In the genomic region with DNA sequence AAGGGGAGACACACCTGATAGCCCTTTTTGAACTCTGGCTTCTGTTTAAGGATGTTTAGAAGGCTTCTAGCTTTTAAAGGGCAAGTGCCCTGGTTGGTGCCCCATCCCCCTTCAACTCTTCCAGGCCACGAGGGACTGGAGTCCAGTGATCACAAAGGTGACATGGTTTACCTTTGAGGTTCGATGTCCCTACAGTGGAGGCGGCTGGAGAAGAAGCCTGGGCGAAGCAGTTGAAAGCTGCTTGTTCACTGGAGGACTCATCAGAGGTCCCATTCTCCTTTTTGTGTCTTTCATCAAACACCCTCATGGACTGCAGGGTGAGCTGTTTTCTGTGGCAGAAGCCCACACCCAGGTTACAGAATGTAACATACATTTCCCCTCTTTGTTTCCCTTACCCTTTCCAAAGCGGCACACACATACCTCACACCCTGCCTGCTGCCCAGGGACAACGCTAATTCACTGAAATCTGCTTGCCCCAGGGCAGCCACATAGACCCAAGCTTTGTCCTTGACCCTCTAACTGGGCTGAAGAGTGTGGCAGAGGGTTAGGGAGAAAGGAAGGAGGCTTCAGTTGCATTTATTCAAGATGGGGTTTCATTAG, we compare ENCODE assay signal across 25 cellular contexts. TPM values are rescaled to one million over a fixed set of nuclear protein-coding genes. Genes with fewer than 3 reads are reported as not detected.
DNase-seq lines count a peak whose midpoint lies in the region; ATAC-seq and TF ChIP-seq lines count a peak whose summit lies in the region.
"Had no signal": no experiment of that assay in that cellular context is flagged by ENCODE, and none has a peak within 500 bp of the region (broad histone marks: within the 10 kb centered on the region; RNA-seq: fewer than 3 reads in every experiment).

No MANE protein-coding gene starts in this region.

- H3K9me3 Mint-ChIP-seq in neural crest cell = no peaks in the 10 kb centered on the region
- H3K9me3 Mint-ChIP-seq in activated T-helper 2 cell treated with anti-CD3 and anti-CD28 coated beads, Interferon-gamma antibody, Interleukin-2, Interleukin-4, amounts not matched to agents 10 μg/mL and 5 μg/mL and 100 μg/mL, durations not matched to agents 14 hours and 24 hours and 36 hours = no peaks in the 10 kb centered on the region
- H3K9me3 Mint-ChIP-seq: activated T-helper 1 cell treated with anti-CD3 and anti-CD28 coated beads, Interleukin-12 subunit alpha, Interleukin-12 subunit beta, Interleukin-2, Interleukin-4 antibody, amounts not matched to agents 30 ng/mL and 10 ng/mL and 1 ng/mL, durations not matched to agents 14 hours and 24 hours and 36 hours; central memory CD8-positive, alpha-beta T cell; stimulated activated effector memory CD8-positive, alpha-beta T cell treated with anti-CD3 and anti-CD28 coated beads, Interleukin-12 subunit alpha, Interleukin-12 subunit beta, amount 100 ng/mL, for 72 hours had no signal

- H3K4me1 ChIP-seq in IMR-90 (ENCODE audit: control insufficient read depth, insufficient read depth, low read length) (peaks cover 16% of the 10 kb centered on the region), transverse colon (no peaks in the 10 kb centered on the region)

- TF ChIP-seq POLR2A in IMR-90 (IDR thresholded peaks at IDR 0.05; ENCODE audit: low read depth, low read length) (no peak; the same call in 1 of the 2 replicates), erythroblast (IDR thresholded peaks at IDR 0.05; ENCODE audit: low read length) (no peak), transverse colon (IDR thresholded peaks at IDR 0.05) (no peak)

- H3K14ac ChIP-seq in IMR-90 (replicated peaks; ENCODE audit: low read depth, low read length) = peak overlapping the region; percentile 91

- TF ChIP-seq EP300 in transverse colon (IDR thresholded peaks at IDR 0.05; ENCODE audit: low read depth) = no peak

- H4K8ac ChIP-seq in IMR-90 (ENCODE audit: low read depth in 2 of 2, low read length in 2 of 2) = peak overlapping the region; percentile 68 to 72

- peak overlapping the region; percentile 90 for H2AK5ac ChIP-seq in IMR-90 (ENCODE audit: low read depth, low read length)

- H2AFZ ChIP-seq in IMR-90 (replicated peaks; ENCODE audit: low read length, poor library complexity) = peak overlapping the region; percentile 6

- H3K4me3 Mint-ChIP-seq in neural crest cell = peak overlapping the region; percentile 57
- no peak overlapping the region for H3K4me3 Mint-ChIP-seq in activated T-helper 2 cell treated with anti-CD3 and anti-CD28 coated beads, Interferon-gamma antibody, Interleukin-2, Interleukin-4, amounts not matched to agents 10 μg/mL and 5 μg/mL and 100 μg/mL, durations not matched to agents 14 hours and 24 hours and 36 hours (ENCODE audit: low read depth)
- H3K4me3 Mint-ChIP-seq: activated CD8-positive, alpha-beta T cell treated with anti-CD3 and anti-CD28 coated beads, Interleukin-2, amount 10 ng/mL, durations not matched to agents 7 days and 5 days; activated T-helper 1 cell treated with anti-CD3 and anti-CD28 coated beads, Interleukin-12 subunit alpha, Interleukin-12 subunit beta, Interleukin-2, Interleukin-4 antibody, amounts not matched to agents 30 ng/mL and 10 ng/mL and 1 ng/mL, durations not matched to agents 14 hours and 24 hours and 36 hours; CD4-positive, alpha-beta memory T cell; central memory CD8-positive, alpha-beta T cell; stimulated activated effector memory CD8-positive, alpha-beta T cell treated with anti-CD3 and anti-CD28 coated beads, Interleukin-12 subunit alpha, Interleukin-12 subunit beta, amount 100 ng/mL, for 72 hours had no signal

- H4K5ac ChIP-seq in IMR-90 (ENCODE audit: low read depth, low read length) = peak overlapping the region; percentile 88

- H3K56ac ChIP-seq in IMR-90 (ENCODE audit: extremely low read depth, insufficient read depth, low read length) = peak overlapping the region; percentile 81; the same call in 1 of the 2 replicates

- H3K4me1 Mint-ChIP-seq in neural crest cell = peaks cover 5% of the 10 kb centered on the region
- H3K4me1 Mint-ChIP-seq in activated T-helper 2 cell treated with anti-CD3 and anti-CD28 coated beads, Interferon-gamma antibody, Interleukin-2, Interleukin-4, amounts not matched to agents 10 μg/mL and 5 μg/mL and 100 μg/mL, durations not matched to agents 14 hours and 24 hours and 36 hours (ENCODE audit: low read depth) = no peaks in the 10 kb centered on the region
- H3K4me1 Mint-ChIP-seq: central memory CD8-positive, alpha-beta T cell; stimulated activated effector memory CD8-positive, alpha-beta T cell treated with anti-CD3 and anti-CD28 coated beads, Interleukin-12 subunit alpha, Interleukin-12 subunit beta, amount 100 ng/mL, for 72 hours had no signal

- no peaks in the 10 kb centered on the region for H3K27me3 ChIP-seq in AG04450 (ENCODE audit: control insufficient read depth, insufficient read depth, low read length)
- no peaks in the 10 kb centered on the region for H3K27me3 ChIP-seq in IMR-90 (ENCODE audit: control insufficient read depth, insufficient read depth, low read length)
- peaks cover 32% of the 10 kb centered on the region for H3K27me3 ChIP-seq in transverse colon
- H3K27me3 ChIP-seq: MG63 had no signal

- peak overlapping the region; percentile 85 for H2BK120ac ChIP-seq in IMR-90 (ENCODE audit: low read depth, low read length)

- no TSS peak for BruUV-seq in IMR-90 (replicated peaks; lab: Mats Ljungman, UMichigan)

- TF ChIP-seq RAD21 in IMR-90 (IDR thresholded peaks at IDR 0.05; ENCODE audit: low read length) = no peak

- peak overlapping the region; percentile 83 for H2BK20ac ChIP-seq in IMR-90 (ENCODE audit: low read depth, low read length)

- H3K27ac ChIP-seq in AG04450 (ENCODE audit: low read depth, low read length) (peak overlapping the region; percentile 80), IMR-90 (ENCODE audit: insufficient read depth, low read length) (peak overlapping the region; percentile 99), transverse colon (peak overlapping the region in 2 of 4 donors; percentile 5 to 30)
- H3K27ac ChIP-seq: WERI-Rb-1 had no signal

- H3K9me3 ChIP-seq in AG04450 (ENCODE audit: control insufficient read depth, insufficient read depth, low read length) (no peaks in the 10 kb centered on the region; the same call in 1 of the 2 replicates), IMR-90 (ENCODE audit: control insufficient read depth, insufficient read depth, low read length) (no peaks in the 10 kb centered on the region), transverse colon (no peaks in the 10 kb centered on the region)
- H3K9me3 ChIP-seq: MG63 had no signal

- peaks cover 98% of the 10 kb centered on the region for H3K27me3 Mint-ChIP-seq in neural crest cell (ENCODE audit: low read depth)
- H3K27me3 Mint-ChIP-seq in activated T-helper 2 cell treated with anti-CD3 and anti-CD28 coated beads, Interferon-gamma antibody, Interleukin-2, Interleukin-4, amounts not matched to agents 10 μg/mL and 5 μg/mL and 100 μg/mL, durations not matched to agents 14 hours and 24 hours and 36 hours (ENCODE audit: low read depth) = peaks cover 61% of the 10 kb centered on the region

- peak overlapping the region; percentile 95 for H3K9ac ChIP-seq in IMR-90 (ENCODE audit: low read depth, low read length)

- no CpG with 5 or more reads among the region's 6 CpGs for WGBS in IMR-90 (ENCODE audit: extremely low coverage in 2 of 2, insufficient read length in 1 of 2), 2 experiments
- WGBS in transverse colon (ENCODE audit: low coverage in 1 of 2), 2 donors = 78 to 92% methylated on average over 2 to 6 of the region's 6 CpGs

- H3K4me3 ChIP-seq in AG04450 (ENCODE audit: low read depth, low read length) (peak overlapping the region; percentile 59), IMR-90 (ENCODE audit: insufficient read depth, low read depth, low read length) (peak overlapping the region; percentile 15), fibroblast of villous mesenchyme (ENCODE audit: low read depth, low read length) (peak overlapping the region; percentile 30), transverse colon (no peak overlapping the region)
- H3K4me3 ChIP-seq: MG63 had no signal

- H3K36me3 Mint-ChIP-seq in neural crest cell (ENCODE audit: low read depth) = peaks cover 3% of the 10 kb centered on the region
- H3K36me3 Mint-ChIP-seq in activated T-helper 2 cell treated with anti-CD3 and anti-CD28 coated beads, Interferon-gamma antibody, Interleukin-2, Interleukin-4, amounts not matched to agents 10 μg/mL and 5 μg/mL and 100 μg/mL, durations not matched to agents 14 hours and 24 hours and 36 hours (ENCODE audit: low read depth) = no peaks in the 10 kb centered on the region
- H3K36me3 Mint-ChIP-seq: CD4-positive, alpha-beta memory T cell; naive B cell; stimulated activated effector memory CD8-positive, alpha-beta T cell treated with anti-CD3 and anti-CD28 coated beads, Interleukin-12 subunit alpha, Interleukin-12 subunit beta, amount 100 ng/mL, for 72 hours had no signal

- TF ChIP-seq CTCF in AG04450 (IDR thresholded peaks at IDR 0.05; ENCODE audit: low read depth, low read length) (0 out of 2 replicates have a peak, but pooled peaks have one; percentile 9), IMR-90 (conservative IDR thresholded peaks at IDR 0.05; ENCODE audit: low read depth, low read length) (no peak), fibroblast of villous mesenchyme (IDR thresholded peaks at IDR 0.05; ENCODE audit: insufficient read depth, low read depth, low read length) (no peak), neural crest cell (conservative IDR thresholded peaks at IDR 0.05) (no peak), transverse colon (IDR thresholded peaks at IDR 0.05) (no peak)

- peak overlapping the region; percentile 89 for H2BK5ac ChIP-seq in IMR-90 (ENCODE audit: low read depth, low read length, poor library complexity, severe bottlenecking)

- peak overlapping the region; percentile 92 for H2AK9ac ChIP-seq in IMR-90 (replicated peaks; ENCODE audit: low read depth, low read length, poor library complexity)

- H3K79me1 ChIP-seq in IMR-90 (ENCODE audit: low read depth in 1 of 2, low read length in 2 of 2) = peaks cover 0 to 6% of the 10 kb centered on the region in 2 experiments; a peak in 1 of 4 replicates

- peak overlapping the region; percentile 45; the same call in 2 of the 3 replicates for H2BK15ac ChIP-seq in IMR-90 (ENCODE audit: low read depth, low read length)

- no peak for ATAC-seq in IMR-90 (ENCODE audit: low read depth)
- ATAC-seq: activated CD8-positive, alpha-beta T cell treated with anti-CD3 and anti-CD28 coated beads, Interleukin-2, amount 10 ng/mL, durations not matched to agents 7 days and 5 days; Right ventricle myocardium inferior; stimulated activated effector memory CD8-positive, alpha-beta T cell treated with anti-CD3 and anti-CD28 coated beads, Interleukin-12 subunit alpha, Interleukin-12 subunit beta, amount 100 ng/mL, for 72 hours had no signal

- peak overlapping the region; percentile 93 for H3K4ac ChIP-seq in IMR-90 (ENCODE audit: low read depth, low read length)

- CTCF ChIA-PET in AG04450 (lab: Charles Lee) (interaction anchor here (1.3 to 1.7 kb wide), 4 partner anchors 8 to 1077 kb away, joined by 3 to 10 read pairs (median 6); a partner anchor contains a TSS), IMR-90 (lab: Yijun Ruan, JAX) (interaction anchor here (0.7 to 0.8 kb wide), 2 partner anchors 8 to 100 kb away, joined by 3 to 6 read pairs; a partner anchor contains a TSS)

- dilution Hi-C loops in IMR-90 (cut with HindIII; ENCODE audit: low sequenced_read_pairs, unreplicated experiment) = no loop called here

- POLR2A ChIA-PET in AG04450 (lab: Yijun Ruan, JAX) = interaction anchor here (0.6 to 2.5 kb wide), 5 partner anchors 8 to 733 kb away, joined by 3 to 22 read pairs (median 5); a partner anchor contains a TSS
- POLR2A ChIA-PET in IMR-90 (lab: Charles Lee; ENCODE audit: unreplicated experiment) = interaction anchor here (2.1 kb wide), 1 partner anchor 8 kb away, joined by 6 read pairs; a partner anchor contains a TSS

- in situ Hi-C loops in IMR-90 (cut with MboI; ENCODE audit: low sequenced_read_pairs) (loop anchor here (5.0 kb wide), 2 partner anchors 274 to 1081 kb away; no protein-coding TSS in a partner anchor), transverse colon (cut with MboI; ENCODE audit: low pct_ligation_motif_present in 1 of 4, low pct_unique_long_range_greater_than_20kb in 1 of 4, low sequenced_read_pairs in 3 of 4) (loop anchor here in 1 of 4 donors (5.0 kb wide), 1 partner anchor 1076 kb away; no protein-coding TSS in a partner anchor)

- no peak for DNase-seq in AG04450 (ENCODE audit: low read depth, low spot score)
- DNase-seq in IMR-90 = no peak
- peak; percentile 21 for DNase-seq in fibroblast of villous mesenchyme (ENCODE audit: low read depth)
- no peak for DNase-seq in neural crest cell (ENCODE audit: low read depth, low spot score)
- DNase-seq in erythroblast (lab: John Stamatoyannopoulos, UW) = no peak
- no peak for DNase-seq in GM03348 (ENCODE audit: low spot score)
- DNase-seq in activated T-helper 2 cell treated with anti-CD3 and anti-CD28 coated beads, Interferon-gamma antibody, Interleukin-2, Interleukin-4, amounts not matched to agents 10 μg/mL and 5 μg/mL and 100 μg/mL, durations not matched to agents 14 hours and 24 hours and 36 hours (ENCODE audit: low spot score) = no peak
- no peak for DNase-seq in transverse colon
- DNase-seq: ACHN; activated CD8-positive, alpha-beta T cell treated with anti-CD3 and anti-CD28 coated beads, Interleukin-2, amount 10 ng/mL, durations not matched to agents 7 days and 5 days; CD4-positive, alpha-beta memory T cell; DND-41; effector CD4-positive, alpha-beta T cell; MG63; naive B cell; NCI-H187; NCI-H345; NK-92 treated with Interleukin-12 subunit alpha and Interleukin-12 subunit beta, amount 100 ng/mL, for 24 hours; stimulated activated CD4-positive, alpha-beta T cell treated with anti-CD3 and anti-CD28 coated beads, Interleukin-12 subunit alpha, Interleukin-12 subunit beta, amount 100 ng/mL, for 4 hours; T-helper 1 cell; WERI-Rb-1 had no signal

- H3K18ac ChIP-seq in IMR-90 (ENCODE audit: low read depth, low read length) = peak overlapping the region; percentile 89

- peak overlapping the region; percentile 83 for H4K91ac ChIP-seq in IMR-90 (ENCODE audit: insufficient read depth, low read depth, low read length)

- peak overlapping the region; percentile 98 for H3K23ac ChIP-seq in IMR-90 (ENCODE audit: low read depth, low read length)

- no peak overlapping the region for H3K27ac Mint-ChIP-seq in neural crest cell (ENCODE audit: unreplicated experiment)
- H3K27ac Mint-ChIP-seq in activated T-helper 2 cell treated with anti-CD3 and anti-CD28 coated beads, Interferon-gamma antibody, Interleukin-2, Interleukin-4, amounts not matched to agents 10 μg/mL and 5 μg/mL and 100 μg/mL, durations not matched to agents 14 hours and 24 hours and 36 hours = no peak overlapping the region
- H3K27ac Mint-ChIP-seq: activated CD8-positive, alpha-beta T cell treated with anti-CD3 and anti-CD28 coated beads, Interleukin-2, amount 10 ng/mL, durations not matched to agents 7 days and 5 days; activated T-helper 1 cell treated with anti-CD3 and anti-CD28 coated beads, Interleukin-12 subunit alpha, Interleukin-12 subunit beta, Interleukin-2, Interleukin-4 antibody, amounts not matched to agents 30 ng/mL and 10 ng/mL and 1 ng/mL, durations not matched to agents 14 hours and 24 hours and 36 hours; naive B cell; stimulated activated effector memory CD8-positive, alpha-beta T cell treated with anti-CD3 and anti-CD28 coated beads, Interleukin-12 subunit alpha, Interleukin-12 subunit beta, amount 100 ng/mL, for 72 hours had no signal

- H3K9me1 ChIP-seq in IMR-90 (ENCODE audit: insufficient read depth, low read length) = no peaks in the 10 kb centered on the region

- intact Hi-C loops in IMR-90 (cut with micrococcal nuclease) = no loop called here
- intact Hi-C loops in activated T-helper 2 cell treated with anti-CD3 and anti-CD28 coated beads, Interferon-gamma antibody, Interleukin-2, Interleukin-4, amounts not matched to agents 10 μg/mL and 5 μg/mL and 100 μg/mL, durations not matched to agents 14 hours and 24 hours and 36 hours (cut with micrococcal nuclease) = no loop called here
- intact Hi-C loops in transverse colon (cut with DNase I; ENCODE audit: low total_unique reads) = no loop called here

- peak overlapping the region; percentile 94 for H3K4me2 ChIP-seq in IMR-90 (ENCODE audit: low read depth, low read length)

- peaks cover 17% of the 10 kb centered on the region for H4K20me1 ChIP-seq in IMR-90 (ENCODE audit: insufficient read depth, low read length)

- H3K36me3 ChIP-seq in IMR-90 (ENCODE audit: control insufficient read depth, insufficient read depth, low read length) = peaks cover 71% of the 10 kb centered on the region
- no peaks in the 10 kb centered on the region for H3K36me3 ChIP-seq in transverse colon
- H3K36me3 ChIP-seq: WERI-Rb-1 had no signal

RNA-seq across cellular contexts. Expression of a gene that starts 7.7 kb away (rescaled TPM):
- 42.2 and 54.8 TPM in 2 replicates for polyA plus RNA-seq in AG04450 (2011; rRNA removed)
- 73.0 and 74.6 TPM in 2 replicates for polyA minus RNA-seq in AG04450 (2011; rRNA and poly(A)+ RNA removed)
- total RNA-seq in IMR-90 (2012; rRNA removed) = 15.8 and 18.6 TPM in 2 replicates
- polyA plus RNA-seq in IMR-90 (2012; rRNA removed) = 40.5 and 44.9 TPM in 2 replicates
- polyA plus RNA-seq in IMR-90 (2012; cell fraction: cytosol; rRNA removed) = 13.1 and 30.1 TPM in 2 replicates
- polyA plus RNA-seq in IMR-90 (2012; cell fraction: nucleus; rRNA removed; ENCODE audit: low replicate concordance) = 165 and 239 TPM in 2 replicates
- total RNA-seq in fibroblast of villous mesenchyme = 109 and 114 TPM in 2 replicates
- 0.91 and 0.96 TPM in 2 replicates for total RNA-seq in neural crest cell
- total RNA-seq in activated T-helper 2 cell treated with anti-CD3 and anti-CD28 coated beads, Interferon-gamma antibody, Interleukin-2, Interleukin-4, amounts not matched to agents 10 μg/mL and 5 μg/mL and 100 μg/mL, durations not matched to agents 14 hours and 24 hours and 36 hours = not detected in 2 replicates
- 10 to 100 TPM in 1 of 4 donors, 1 to 10 TPM in 3; 2.8 to 11.9 (median 5.9) TPM for total RNA-seq in transverse colon
- total RNA-seq: activated CD8-positive, alpha-beta T cell treated with anti-CD3 and anti-CD28 coated beads, Interleukin-2, amount 10 ng/mL, durations not matched to agents 7 days and 5 days; activated T-helper 1 cell treated with anti-CD3 and anti-CD28 coated beads, Interleukin-12 subunit alpha, Interleukin-12 subunit beta, Interleukin-2, Interleukin-4 antibody, amounts not matched to agents 30 ng/mL and 10 ng/mL and 1 ng/mL, durations not matched to agents 14 hours and 24 hours and 36 hours; CD4-positive, alpha-beta memory T cell had no signal
- polyA plus RNA-seq: CD4-positive, alpha-beta memory T cell had no signal

Comparison
In these comparisons a context has a peak if more than half of its experiments do, and no peak if none do; other contexts are left out.
1. H3K4me3 ChIP-seq: peak in AG04450 (single experiment), IMR-90 (single experiment) and fibroblast of villous mesenchyme (single experiment); none in transverse colon (0 of 4).